36 cellular contexts compared by ENCODE assay signal in genomic region chr12:57569858-57570257, GRCh38.
"Had no signal": no experiment of that assay in that cellular context is flagged by ENCODE, and none has a peak within 500 bp of the region (broad histone marks: within the 10 kb centered on the region; RNA-seq: fewer than 3 reads in every experiment).

No MANE protein-coding gene starts in this region.

- FAIRE-seq: colon, endometrium, endothelial cell of umbilical vein had no signal

- DNase-seq: activated CD4-positive, alpha-beta memory T cell treated with anti-CD3 and anti-CD28 coated beads for 36 hours; activated CD4-positive, alpha-beta T cell treated with anti-CD3 and anti-CD28 coated beads for 36 hours; activated CD4-positive, alpha-beta T cell treated with anti-CD3 and anti-CD28 coated beads, Interleukin-2, amount 10 ng/mL, durations not matched to agents 24 days and 14 days; activated CD4-positive, CD25-positive, alpha-beta regulatory T cell; activated CD4-positive, CD25-positive, alpha-beta regulatory T cell treated with anti-CD3 and anti-CD28 coated beads, Interleukin-2, amount 50 U/mL, for 72 hours; activated CD8-positive, alpha-beta memory T cell treated with anti-CD3 and anti-CD28 coated beads, Interleukin-2, amount 10 ng/mL, durations not matched to agents 7 days and 5 days; activated CD8-positive, alpha-beta memory T cell treated with anti-CD3 and anti-CD28 coated beads, Interleukin-2, amount 50 U/mL, for 4 hours; activated CD8-positive, alpha-beta T cell treated with anti-CD3 and anti-CD28 coated beads, Interleukin-2, amount 10 ng/mL, durations not matched to agents 7 days and 5 days; activated naive CD4-positive, alpha-beta T cell treated with anti-CD3 and anti-CD28 coated beads for 36 hours; activated naive CD8-positive, alpha-beta T cell treated with anti-CD3 and anti-CD28 coated beads for 36 hours; activated naive CD8-positive, alpha-beta T cell treated with anti-CD3 and anti-CD28 coated beads, Interleukin-2, amount 50 U/mL, for 24 hours; activated T-cell treated with anti-CD3 and anti-CD28 coated beads, Interleukin-2, amount 50 U/mL, for 1 hour; activated T-cell treated with anti-CD3 and anti-CD28 coated beads, Interleukin-2, amount 50 U/mL, for 72 hours; adrenal gland; amygdala; aorta; body of pancreas; caudate nucleus; cortex of kidney; dermis blood vessel endothelial cell; effector CD4-positive, alpha-beta T cell; effector memory CD8-positive, alpha-beta T cell; esophagus squamous epithelium; foreskin melanocyte; heart right ventricle; T-helper 1 cell; T-helper 17 cell; T1000; WERI-Rb-1 had no signal

- H3K36me3 ChIP-seq: adrenal gland, esophagus squamous epithelium, heart right ventricle had no signal

- H3K4me3 Mint-ChIP-seq: activated CD4-positive, alpha-beta memory T cell treated with anti-CD3 and anti-CD28 coated beads for 36 hours; activated CD4-positive, alpha-beta T cell treated with anti-CD3 and anti-CD28 coated beads for 36 hours; activated CD4-positive, alpha-beta T cell treated with anti-CD3 and anti-CD28 coated beads, Interleukin-2, amount 10 ng/mL, durations not matched to agents 24 days and 14 days; activated CD8-positive, alpha-beta memory T cell treated with anti-CD3 and anti-CD28 coated beads, Interleukin-2, amount 10 ng/mL, durations not matched to agents 7 days and 5 days; activated CD8-positive, alpha-beta T cell treated with anti-CD3 and anti-CD28 coated beads, Interleukin-2, amount 10 ng/mL, durations not matched to agents 7 days and 5 days; activated naive CD4-positive, alpha-beta T cell treated with anti-CD3 and anti-CD28 coated beads for 36 hours; activated naive CD4-positive, alpha-beta T cell treated with anti-CD3 and anti-CD28 coated beads, Interleukin-2, amount 50 U/mL, for 24 hours; activated naive CD8-positive, alpha-beta T cell treated with anti-CD3 and anti-CD28 coated beads for 36 hours; activated naive CD8-positive, alpha-beta T cell treated with anti-CD3 and anti-CD28 coated beads, Interleukin-2, amount 50 U/mL, for 24 hours; activated T-cell treated with anti-CD3 and anti-CD28 coated beads, Interleukin-2, amount 50 U/mL, for 72 hours; effector memory CD8-positive, alpha-beta T cell; T-helper 17 cell; T-helper 2 cell treated with Interferon-gamma antibody and Interleukin-4, amounts not matched to agents 5 μg/mL and 100 μg/mL, for 36 hours had no signal

- ATAC-seq: activated CD4-positive, alpha-beta T cell treated with anti-CD3 and anti-CD28 coated beads for 36 hours; activated CD8-positive, alpha-beta memory T cell treated with anti-CD3 and anti-CD28 coated beads, Interleukin-2, amount 10 ng/mL, durations not matched to agents 7 days and 5 days; activated CD8-positive, alpha-beta T cell treated with anti-CD3 and anti-CD28 coated beads, Interleukin-2, amount 10 ng/mL, durations not matched to agents 7 days and 5 days; activated naive CD8-positive, alpha-beta T cell treated with anti-CD3 and anti-CD28 coated beads, Interleukin-2, amount 50 U/mL, for 24 hours; activated T-cell treated with anti-CD3 and anti-CD28 coated beads, Interleukin-2, amount 50 U/mL, for 72 hours; body of pancreas; effector memory CD8-positive, alpha-beta T cell; gastroesophageal sphincter; heart right ventricle; T-helper 17 cell had no signal

- H3K36me3 Mint-ChIP-seq: activated CD4-positive, alpha-beta memory T cell treated with anti-CD3 and anti-CD28 coated beads for 36 hours; activated CD8-positive, alpha-beta memory T cell treated with anti-CD3 and anti-CD28 coated beads, Interleukin-2, amount 10 ng/mL, durations not matched to agents 7 days and 5 days; activated naive CD4-positive, alpha-beta T cell treated with anti-CD3 and anti-CD28 coated beads, Interleukin-2, amount 50 U/mL, for 24 hours had no signal

- H3K4me1 Mint-ChIP-seq: activated CD4-positive, alpha-beta T cell treated with anti-CD3 and anti-CD28 coated beads for 36 hours; activated CD4-positive, alpha-beta T cell treated with anti-CD3 and anti-CD28 coated beads, Interleukin-2, amount 10 ng/mL, durations not matched to agents 24 days and 14 days; activated CD8-positive, alpha-beta memory T cell treated with anti-CD3 and anti-CD28 coated beads, Interleukin-2, amount 10 ng/mL, durations not matched to agents 7 days and 5 days; activated naive CD4-positive, alpha-beta T cell treated with anti-CD3 and anti-CD28 coated beads, Interleukin-2, amount 50 U/mL, for 24 hours; activated naive CD8-positive, alpha-beta T cell treated with anti-CD3 and anti-CD28 coated beads for 36 hours; activated naive CD8-positive, alpha-beta T cell treated with anti-CD3 and anti-CD28 coated beads, Interleukin-2, amount 50 U/mL, for 24 hours; T-helper 17 cell had no signal

- H3K9me3 Mint-ChIP-seq: activated CD4-positive, alpha-beta memory T cell treated with anti-CD3 and anti-CD28 coated beads for 36 hours; activated CD4-positive, alpha-beta T cell treated with anti-CD3 and anti-CD28 coated beads, Interleukin-2, amount 10 ng/mL, durations not matched to agents 24 days and 14 days; activated naive CD4-positive, alpha-beta T cell treated with anti-CD3 and anti-CD28 coated beads for 36 hours; activated naive CD4-positive, alpha-beta T cell treated with anti-CD3 and anti-CD28 coated beads, Interleukin-2, amount 50 U/mL, for 24 hours; activated naive CD8-positive, alpha-beta T cell treated with anti-CD3 and anti-CD28 coated beads for 36 hours; activated naive CD8-positive, alpha-beta T cell treated with anti-CD3 and anti-CD28 coated beads, Interleukin-2, amount 50 U/mL, for 24 hours; activated T-cell treated with anti-CD3 and anti-CD28 coated beads, Interleukin-2, amount 50 U/mL, for 72 hours; effector memory CD8-positive, alpha-beta T cell; T-helper 2 cell treated with Interferon-gamma antibody and Interleukin-4, amounts not matched to agents 5 μg/mL and 100 μg/mL, for 36 hours had no signal

- H3K27me3 ChIP-seq: body of pancreas had no signal

- H3K9me3 ChIP-seq: adrenal gland, body of pancreas, esophagus squamous epithelium, gastroesophageal sphincter, heart right ventricle had no signal

- H3K27ac Mint-ChIP-seq: activated CD4-positive, alpha-beta memory T cell treated with anti-CD3 and anti-CD28 coated beads for 36 hours; activated CD4-positive, alpha-beta T cell treated with anti-CD3 and anti-CD28 coated beads for 36 hours; activated CD4-positive, alpha-beta T cell treated with anti-CD3 and anti-CD28 coated beads, Interleukin-2, amount 10 ng/mL, durations not matched to agents 24 days and 14 days; activated CD8-positive, alpha-beta memory T cell treated with anti-CD3 and anti-CD28 coated beads, Interleukin-2, amount 10 ng/mL, durations not matched to agents 7 days and 5 days; activated CD8-positive, alpha-beta T cell treated with anti-CD3 and anti-CD28 coated beads, Interleukin-2, amount 10 ng/mL, durations not matched to agents 7 days and 5 days; activated naive CD4-positive, alpha-beta T cell treated with anti-CD3 and anti-CD28 coated beads for 36 hours; activated naive CD8-positive, alpha-beta T cell treated with anti-CD3 and anti-CD28 coated beads for 36 hours; activated naive CD8-positive, alpha-beta T cell treated with anti-CD3 and anti-CD28 coated beads, Interleukin-2, amount 50 U/mL, for 24 hours; activated T-cell treated with anti-CD3 and anti-CD28 coated beads, Interleukin-2, amount 50 U/mL, for 72 hours; effector memory CD8-positive, alpha-beta T cell; T-helper 17 cell; T-helper 2 cell treated with Interferon-gamma antibody and Interleukin-4, amounts not matched to agents 5 μg/mL and 100 μg/mL, for 36 hours had no signal

- H3K4me3 ChIP-seq: adrenal gland, body of pancreas, esophagus squamous epithelium, gastroesophageal sphincter, heart right ventricle had no signal

- H3K27me3 Mint-ChIP-seq: activated CD4-positive, alpha-beta memory T cell treated with anti-CD3 and anti-CD28 coated beads for 36 hours; activated CD4-positive, alpha-beta T cell treated with anti-CD3 and anti-CD28 coated beads, Interleukin-2, amount 10 ng/mL, durations not matched to agents 24 days and 14 days; activated CD8-positive, alpha-beta memory T cell treated with anti-CD3 and anti-CD28 coated beads, Interleukin-2, amount 10 ng/mL, durations not matched to agents 7 days and 5 days; activated naive CD8-positive, alpha-beta T cell treated with anti-CD3 and anti-CD28 coated beads for 36 hours; activated naive CD8-positive, alpha-beta T cell treated with anti-CD3 and anti-CD28 coated beads, Interleukin-2, amount 50 U/mL, for 24 hours had no signal

- H3K27ac ChIP-seq: adrenal gland, body of pancreas, epithelial cell of prostate, esophagus squamous epithelium, gastroesophageal sphincter, heart right ventricle, WERI-Rb-1 had no signal

- H3K4me1 ChIP-seq: adrenal gland, body of pancreas, esophagus squamous epithelium, gastroesophageal sphincter, heart right ventricle had no signal
